ENCODE assay signal across 1 cellular context in the genomic region with DNA sequence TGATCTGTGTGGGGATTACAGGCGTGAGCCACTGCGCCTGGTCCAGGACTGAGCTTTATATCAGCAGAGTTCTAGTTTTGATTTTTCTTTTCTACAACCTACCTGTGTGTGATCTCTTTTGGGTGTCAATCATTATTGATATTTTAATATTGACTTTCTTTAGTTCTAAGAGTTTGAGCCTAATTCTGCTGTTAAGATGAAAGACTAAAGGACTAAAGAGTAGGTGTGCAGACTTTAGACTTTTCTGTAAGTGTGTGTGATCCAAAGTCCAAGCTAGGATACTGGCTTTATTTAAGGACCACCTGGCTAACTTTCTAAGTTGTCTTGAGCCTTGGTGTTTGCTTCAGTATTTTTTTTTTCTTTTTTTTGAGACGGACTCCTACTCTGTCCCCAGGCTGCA.
TF ChIP-seq lines count a peak whose summit lies in the region.

No MANE protein-coding gene starts in this region.

TF ChIP-seq in K562, 482 proteins besides CTCF, POLR2A, EP300 and RAD21:
- TF ChIP-seq, protein P1, sequence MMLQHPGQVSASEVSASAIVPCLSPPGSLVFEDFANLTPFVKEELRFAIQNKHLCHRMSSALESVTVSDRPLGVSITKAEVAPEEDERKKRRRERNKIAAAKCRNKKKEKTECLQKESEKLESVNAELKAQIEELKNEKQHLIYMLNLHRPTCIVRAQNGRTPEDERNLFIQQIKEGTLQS (IDR thresholded peaks at IDR 0.05): no peak
- TF ChIP-seq, protein P1 (CRISPR knock-in tag; conservative IDR thresholded peaks at IDR 0.05): no peak
- TF ChIP-seq TGIF2 (CRISPR knock-in tag; IDR thresholded peaks at IDR 0.05) (no peak), STAT5B (CRISPR knock-in tag; IDR thresholded peaks at IDR 0.05) (no peak), POLR2AphosphoS5 (IDR thresholded peaks at IDR 0.05; ENCODE audit: control insufficient read depth, insufficient read depth, low read depth, low read length) (no peak), POLR2G (IDR thresholded peaks at IDR 0.05; ENCODE audit: low read depth, low read length) (no peak), KDM4B (IDR thresholded peaks at IDR 0.05; ENCODE audit: borderline replicate concordance in 2 of 2, low read depth in 1 of 2) (no peak), NRF1 (conservative IDR thresholded peaks at IDR 0.05 in 1 of 2, IDR thresholded peaks at IDR 0.05 in 1 of 2) (no peak), THRAP3 (IDR thresholded peaks at IDR 0.05; ENCODE audit: borderline replicate concordance) (no peak), CLOCK (CRISPR knock-in tag; IDR thresholded peaks at IDR 0.05; ENCODE audit: borderline replicate concordance) (no peak), ZNF263 (CRISPR knock-in tag; IDR thresholded peaks at IDR 0.05; ENCODE audit: borderline replicate concordance) (no peak), CHCHD3 (CRISPR knock-in tag; IDR thresholded peaks at IDR 0.05) (no peak), IRF9 (tag; IDR thresholded peaks at IDR 0.05) (no peak), TRIM24 (IDR thresholded peaks at IDR 0.05) (no peak), ZNF24 (IDR thresholded peaks at IDR 0.05) (no peak)
TF ChIP-seq in K562: peak in this region for 0.
